Comparison of ENCODE assay signal across 31 cellular contexts in genomic region chr9:75921403-75922127, GRCh38.
"Had no signal": no experiment of that assay in that cellular context is flagged by ENCODE, and none has a peak within 500 bp of the region (broad histone marks: within the 10 kb centered on the region; RNA-seq: fewer than 3 reads in every experiment).

No MANE protein-coding gene starts in this region.

- DNase-seq: naive thymus-derived CD8-positive, alpha-beta T cell; nephron progenitor cell; nucleus accumbens; posterior cingulate gyrus; psoas muscle; right cardiac atrium; right lobe of liver; sigmoid colon; spleen; stimulated activated CD4-positive, alpha-beta T cell treated with anti-CD3 and anti-CD28 coated beads, Interleukin-12 subunit alpha, Interleukin-12 subunit beta, amount 100 ng/mL, for 4 hours; stimulated activated CD4-positive, alpha-beta T cell treated with anti-CD3 and anti-CD28 coated beads, Interleukin-2, amount 100 ng/mL, for 24 hours; stimulated activated CD4-positive, alpha-beta T cell treated with anti-CD3 and anti-CD28 coated beads, Interleukin-2, amount 100 ng/mL, for 48 hours; stimulated activated CD4-positive, alpha-beta T cell treated with anti-CD3 and anti-CD28 coated beads, Interleukin-4, amount 100 ng/mL, for 24 hours; stimulated activated naive B cell treated with anti-CD40 and anti-IgM and Interleukin-4, amounts not matched to agents 10 μg/mL and 1 μg/mL and 100 μg/mL, for 72 hours; stimulated activated naive CD4-positive, alpha-beta T cell treated with Interleukin-2 at 50 U/mL for 16 hours; stomach; thyroid gland; trophoblast cell; upper lobe of left lung had no signal

- H3K36me3 ChIP-seq: neutrophil, right lobe of liver, sigmoid colon, spleen, stomach, thoracic aorta, thyroid gland, tibial nerve, upper lobe of left lung, vagina had no signal

- H3K4me1 ChIP-seq: parathyroid adenoma, psoas muscle, right lobe of liver, sigmoid colon, spleen, stomach, thyroid gland, upper lobe of left lung, vagina had no signal

- FAIRE-seq: urothelium cell line had no signal

- H3K9me3 Mint-ChIP-seq: natural killer cell treated with Interleukin-12 subunit alpha and Interleukin-12 subunit beta and Interleukin-15 and Interleukin-18, amount 100 ng/mL, for 72 hours; stimulated activated effector memory CD8-positive, alpha-beta T cell treated with anti-CD3 and anti-CD28 coated beads, Interleukin-12 subunit alpha, Interleukin-12 subunit beta, amount 100 ng/mL, for 72 hours had no signal

- H3K4me3 ChIP-seq: psoas muscle, right lobe of liver, sigmoid colon, smooth muscle cell, spleen, stomach, thoracic aorta, thyroid gland, tibial nerve, upper lobe of left lung, vagina had no signal

- ATAC-seq: naive thymus-derived CD8-positive, alpha-beta T cell; natural killer cell treated with Interleukin-12 subunit alpha and Interleukin-12 subunit beta and Interleukin-15 and Interleukin-18, amount 100 ng/mL, for 72 hours; psoas muscle; right cardiac atrium; right lobe of liver; stimulated activated effector memory CD8-positive, alpha-beta T cell treated with anti-CD3 and anti-CD28 coated beads, Interleukin-12 subunit alpha, Interleukin-12 subunit beta, amount 100 ng/mL, for 72 hours; stimulated activated naive B cell treated with anti-CD40 and anti-IgM and Interleukin-4, amounts not matched to agents 10 μg/mL and 1 μg/mL and 100 μg/mL, for 72 hours had no signal

- H3K36me3 Mint-ChIP-seq: natural killer cell treated with Interleukin-12 subunit alpha and Interleukin-12 subunit beta and Interleukin-15 and Interleukin-18, amount 100 ng/mL, for 72 hours; stimulated activated effector memory CD8-positive, alpha-beta T cell treated with anti-CD3 and anti-CD28 coated beads, Interleukin-12 subunit alpha, Interleukin-12 subunit beta, amount 100 ng/mL, for 72 hours; stimulated activated naive B cell treated with anti-CD40 and anti-IgM and Interleukin-4, amounts not matched to agents 10 μg/mL and 1 μg/mL and 100 μg/mL, for 72 hours had no signal

- H3K27ac Mint-ChIP-seq: natural killer cell treated with Interleukin-12 subunit alpha and Interleukin-12 subunit beta and Interleukin-15 and Interleukin-18, amount 100 ng/mL, for 72 hours; nephron progenitor cell; progenitor cell of endocrine pancreas; stimulated activated effector memory CD8-positive, alpha-beta T cell treated with anti-CD3 and anti-CD28 coated beads, Interleukin-12 subunit alpha, Interleukin-12 subunit beta, amount 100 ng/mL, for 72 hours; stimulated activated naive B cell treated with anti-CD40 and anti-IgM and Interleukin-4, amounts not matched to agents 10 μg/mL and 1 μg/mL and 100 μg/mL, for 72 hours; stimulated activated naive CD8-positive, alpha-beta T cell treated with anti-CD3 and anti-CD28 coated beads, Interleukin-15, Interleukin-2, amounts not matched to agents 100 ng/mL and 50 ng/mL, for 24 hours had no signal

- H3K9me3 ChIP-seq: neutrophil, psoas muscle, right lobe of liver, sigmoid colon, spleen, stomach, thoracic aorta, thyroid gland, tibial nerve, upper lobe of left lung, vagina had no signal

- H3K27me3 ChIP-seq: right lobe of liver, sigmoid colon, spleen, stomach, thyroid gland, tibial nerve, upper lobe of left lung, vagina had no signal

- H3K4me3 Mint-ChIP-seq: natural killer cell treated with Interleukin-12 subunit alpha and Interleukin-12 subunit beta and Interleukin-15 and Interleukin-18, amount 100 ng/mL, for 72 hours; nephron progenitor cell; neural crest cell; stimulated activated effector memory CD8-positive, alpha-beta T cell treated with anti-CD3 and anti-CD28 coated beads, Interleukin-12 subunit alpha, Interleukin-12 subunit beta, amount 100 ng/mL, for 72 hours; stimulated activated naive B cell treated with anti-CD40 and anti-IgM and Interleukin-4, amounts not matched to agents 10 μg/mL and 1 μg/mL and 100 μg/mL, for 72 hours; stimulated activated naive CD8-positive, alpha-beta T cell treated with anti-CD3 and anti-CD28 coated beads, Interleukin-15, Interleukin-2, amounts not matched to agents 100 ng/mL and 50 ng/mL, for 24 hours had no signal

- H3K27ac ChIP-seq: neutrophil, parathyroid adenoma, psoas muscle, right lobe of liver, sigmoid colon, spleen, stomach, thoracic aorta, thyroid gland, tibial nerve, upper lobe of left lung, vagina had no signal

- H3K4me1 Mint-ChIP-seq: neural crest cell; stimulated activated effector memory CD8-positive, alpha-beta T cell treated with anti-CD3 and anti-CD28 coated beads, Interleukin-12 subunit alpha, Interleukin-12 subunit beta, amount 100 ng/mL, for 72 hours; stimulated activated naive B cell treated with anti-CD40 and anti-IgM and Interleukin-4, amounts not matched to agents 10 μg/mL and 1 μg/mL and 100 μg/mL, for 72 hours had no signal

- H3K27me3 Mint-ChIP-seq: naive thymus-derived CD8-positive, alpha-beta T cell; progenitor cell of endocrine pancreas; stimulated activated naive CD8-positive, alpha-beta T cell treated with anti-CD3 and anti-CD28 coated beads, Interleukin-15, Interleukin-2, amounts not matched to agents 100 ng/mL and 50 ng/mL, for 24 hours had no signal
